In genomic region chr4:84582988-84583870, GRCh38 we compare ENCODE assay signal across 8 cellular contexts. TPM values are rescaled to one million over a fixed set of nuclear protein-coding genes. Genes with fewer than 3 reads are reported as not detected.
DNase-seq lines count a peak whose midpoint lies in the region; ATAC-seq and TF ChIP-seq lines count a peak whose summit lies in the region.

Gene CDS1, plus strand, starts transcription at chr4:84583127. Its CDS starts 275 bp downstream, at chr4:84583402.

- intact Hi-C loops in OCI-LY7 (cut with micrococcal nuclease; ENCODE audit: unreplicated experiment): no loop called here

- peaks cover 39% of the 10 kb centered on the region for H3K79me2 ChIP-seq in MM.1S (ENCODE audit: low read length)
- H3K79me2 ChIP-seq in OCI-LY7 (ENCODE audit: insufficient read depth, low read depth, low read length): no peaks in the 10 kb centered on the region

- H3K27me3 ChIP-seq in H7 (ENCODE audit: control insufficient read depth, insufficient read depth, low read length): peaks cover 19% of the 10 kb centered on the region
- no peaks in the 10 kb centered on the region for H3K27me3 ChIP-seq in MM.1S (replicated peaks; ENCODE audit: insufficient read depth, low read length)
- peaks cover 39% of the 10 kb centered on the region for H3K27me3 ChIP-seq in neuron (ENCODE audit: insufficient read depth, low read length)

- H3K4me3 ChIP-seq in H7 (ENCODE audit: insufficient read depth, low read depth, low read length): peak within 1 kb of the TSS; percentile 82
- peak within 1 kb of the TSS; percentile 93 for H3K4me3 ChIP-seq in MM.1S (ENCODE audit: low read length)
- H3K4me3 ChIP-seq in foreskin fibroblast (ENCODE audit: low read depth in 1 of 2, low read length in 2 of 2): peak within 1 kb of the TSS; percentile 52 to 54
- peak within 1 kb of the TSS; percentile 84 for H3K4me3 ChIP-seq in neuron (ENCODE audit: low read length)
- no peak within 1 kb of the TSS for H3K4me3 ChIP-seq in OCI-LY7 (ENCODE audit: low read depth, low read length, poor library complexity, severe bottlenecking)

- peak; percentile 11 for ATAC-seq in activated CD8-positive, alpha-beta memory T cell treated with anti-CD3 and anti-CD28 coated beads, Interleukin-2, amount 10 ng/mL, durations not matched to agents 7 days and 5 days

- H3K27me3 Mint-ChIP-seq in activated CD8-positive, alpha-beta memory T cell treated with anti-CD3 and anti-CD28 coated beads, Interleukin-2, amount 10 ng/mL, durations not matched to agents 7 days and 5 days: peaks cover 44% of the 10 kb centered on the region

- H3K27ac ChIP-seq in MM.1S (ENCODE audit: low read length) (peak within 1 kb of the TSS; percentile 80; the same call in 1 of the 2 replicates), OCI-LY7 (ENCODE audit: low read depth, low read length, poor library complexity, severe bottlenecking) (no peak within 1 kb of the TSS)

- peaks cover 14% of the 10 kb centered on the region for H3K4me1 Mint-ChIP-seq in activated CD8-positive, alpha-beta memory T cell treated with anti-CD3 and anti-CD28 coated beads, Interleukin-2, amount 10 ng/mL, durations not matched to agents 7 days and 5 days

- H3K9me2 ChIP-seq in MM.1S (replicated peaks; ENCODE audit: insufficient read depth, low read length) (no peaks in the 10 kb centered on the region), OCI-LY7 (ENCODE audit: insufficient read depth, low read length) (no peaks in the 10 kb centered on the region)

- no peaks in the 10 kb centered on the region for H3K9me3 ChIP-seq in MM.1S (replicated peaks; ENCODE audit: insufficient read depth, low read length)
- peaks cover 2% of the 10 kb centered on the region for H3K9me3 ChIP-seq in neuron (ENCODE audit: low read length)
- H3K9me3 ChIP-seq in OCI-LY7 (ENCODE audit: low read length): no peaks in the 10 kb centered on the region

- no peaks in the 10 kb centered on the region for H3K36me3 Mint-ChIP-seq in activated CD8-positive, alpha-beta memory T cell treated with anti-CD3 and anti-CD28 coated beads, Interleukin-2, amount 10 ng/mL, durations not matched to agents 7 days and 5 days

- POLR2A ChIA-PET in OCI-LY7 (lab: Charles Lee): interaction anchor here (0.6 to 1.0 kb wide), 2 partner anchors 153 to 1432 kb away, joined by 3 to 4 read pairs; no protein-coding TSS in a partner anchor

- H4K20me1 ChIP-seq in MM.1S (ENCODE audit: insufficient read depth, low read length): no peaks in the 10 kb centered on the region
- no peaks in the 10 kb centered on the region for H4K20me1 ChIP-seq in OCI-LY7 (ENCODE audit: insufficient read depth, low read length)

- BruUV-seq in OCI-LY7 (replicated peaks; lab: Mats Ljungman, UMichigan): no TSS peak

- H3K4me3 Mint-ChIP-seq in activated CD8-positive, alpha-beta memory T cell treated with anti-CD3 and anti-CD28 coated beads, Interleukin-2, amount 10 ng/mL, durations not matched to agents 7 days and 5 days: peak within 1 kb of the TSS; percentile 67

- peak within 1 kb of the TSS; percentile 89 for H3K4me2 ChIP-seq in MM.1S (ENCODE audit: low read depth, low read length)
- no peak within 1 kb of the TSS; the same call in 1 of the 2 replicates for H3K4me2 ChIP-seq in OCI-LY7 (ENCODE audit: low read length)

- H2AFZ ChIP-seq in MM.1S (ENCODE audit: low read length): peak within 1 kb of the TSS; percentile 92
- peak within 1 kb of the TSS; percentile 83 for H2AFZ ChIP-seq in neuron (ENCODE audit: low read depth, low read length)
- H2AFZ ChIP-seq in OCI-LY7 (ENCODE audit: low read length): no peak within 1 kb of the TSS

- no peak for TF ChIP-seq CTCF in MM.1S (IDR thresholded peaks at IDR 0.05; ENCODE audit: low read length)
- TF ChIP-seq CTCF in foreskin fibroblast (IDR thresholded peaks at IDR 0.05; ENCODE audit: low read depth, low read length): no peak
- TF ChIP-seq CTCF in OCI-LY7 (conservative IDR thresholded peaks at IDR 0.05; ENCODE audit: low read length): no peak

- H3F3A ChIP-seq in MM.1S (ENCODE audit: insufficient read depth, low read length): peaks cover 13% of the 10 kb centered on the region; the same call in 1 of the 2 replicates

- peak within 1 kb of the TSS; percentile 83 for H3K9ac ChIP-seq in MM.1S (ENCODE audit: low read length)

- H3K36me3 ChIP-seq in H7 (replicated peaks; ENCODE audit: control insufficient read depth, insufficient read depth, low read length) (no peaks in the 10 kb centered on the region), MM.1S (replicated peaks; ENCODE audit: insufficient read depth, low read length) (no peaks in the 10 kb centered on the region), neuron (ENCODE audit: insufficient read depth, low read length) (no peaks in the 10 kb centered on the region), OCI-LY7 (ENCODE audit: insufficient read depth, low read length) (no peaks in the 10 kb centered on the region)

- H3K4me1 ChIP-seq in MM.1S (ENCODE audit: low read length) (peaks cover 12% of the 10 kb centered on the region), neuron (ENCODE audit: insufficient read depth, low read length) (peaks cover 28% of the 10 kb centered on the region), OCI-LY7 (ENCODE audit: insufficient read depth, low read length, poor library complexity, severe bottlenecking) (no peaks in the 10 kb centered on the region)

- H3K27ac Mint-ChIP-seq in activated CD8-positive, alpha-beta memory T cell treated with anti-CD3 and anti-CD28 coated beads, Interleukin-2, amount 10 ng/mL, durations not matched to agents 7 days and 5 days: no peak within 1 kb of the TSS

- H3K9me3 Mint-ChIP-seq in activated CD8-positive, alpha-beta memory T cell treated with anti-CD3 and anti-CD28 coated beads, Interleukin-2, amount 10 ng/mL, durations not matched to agents 7 days and 5 days (ENCODE audit: low read depth): no peaks in the 10 kb centered on the region

- DNase-seq in NCI-H524 (lab: John Stamatoyannopoulos, UW) (peak; percentile 12 to 28), NCI-H524 treated with DMSO at 0.1 percent for 48 hours (lab: John Stamatoyannopoulos, UW) (no peak), H7 (peak; percentile 65), MM.1S (no peak), foreskin fibroblast (peak in 1 of 2 donors; percentile 32), OCI-LY7 (ENCODE audit: low spot score) (no peak)
- peak; percentile 40 for DNase-seq in activated CD8-positive, alpha-beta memory T cell treated with anti-CD3 and anti-CD28 coated beads, Interleukin-2, amount 10 ng/mL, durations not matched to agents 7 days and 5 days

- CTCF ChIA-PET in activated CD8-positive, alpha-beta memory T cell treated with anti-CD3 and anti-CD28 coated beads, Interleukin-2, amount 10 ng/mL, durations not matched to agents 7 days and 5 days (lab: Charles Lee): interaction anchor here (0.7 kb wide), 1 partner anchor 9 kb away, joined by 4 read pairs; no protein-coding TSS in a partner anchor
- CTCF ChIA-PET in OCI-LY7 (lab: Charles Lee; ENCODE audit: unreplicated experiment): no interaction called here

RNA-seq across cellular contexts. Expression of gene CDS1, which starts in this region (rescaled TPM):
- total RNA-seq in H7 (2014; rRNA removed; shearing (Covaris generic)): 4.5 and 7.1 TPM in 2 replicates
- not detected for total RNA-seq in activated CD8-positive, alpha-beta memory T cell treated with anti-CD3 and anti-CD28 coated beads, Interleukin-2, amount 10 ng/mL, durations not matched to agents 7 days and 5 days
- not detected in 2 replicates for total RNA-seq in OCI-LY7 (2014; rRNA removed; shearing (Covaris generic))
- total RNA-seq in OCI-LY7 (2022): not detected in 2 replicates

Comparison
In these comparisons a context has a peak if more than half of its experiments do, and no peak if none do; other contexts are left out.
1. DNase-seq: peak in NCI-H524 (2 of 2) and H7 (single experiment); none in NCI-H524 treated with DMSO at 0.1 percent for 48 hours (single experiment), MM.1S (single experiment) and OCI-LY7 (single experiment).
2. Peak in DNase-seq and ATAC-seq in activated CD8-positive, alpha-beta memory T cell treated with anti-CD3 and anti-CD28 coated beads, Interleukin-2, amount 10 ng/mL, durations not matched to agents 7 days and 5 days; RNA of the gene not detected or under 1 TPM.